Comparison of ENCODE assay signal across 11 cellular contexts in genomic region chr17:41814195-41814594, GRCh38. TPM values are rescaled to one million over a fixed set of nuclear protein-coding genes. Genes with fewer than 3 reads are reported as not detected.
A peak's percentile ranks its signal among the peaks of the same experiment; 100 is the strongest.
DNase-seq lines count a peak whose midpoint lies in the region; ATAC-seq and TF ChIP-seq lines count a peak whose summit lies in the region.
"Had no signal": no experiment of that assay in that cellular context is flagged by ENCODE, and none has a peak within 500 bp of the region (broad histone marks: within the 10 kb centered on the region; RNA-seq: fewer than 3 reads in every experiment).

No MANE protein-coding gene starts in this region.

- H3K4me2 ChIP-seq in HCT116 (ENCODE audit: low read length), result peak overlapping the region; percentile 99
- H3K4me2 ChIP-seq in skeletal muscle satellite cell (ENCODE audit: low read length), result peak overlapping the region; percentile 100

- H3K36me3 ChIP-seq in HCT116 (ENCODE audit: control insufficient read depth in 1 of 2, insufficient read depth in 2 of 2, low read length in 2 of 2) (no peaks in the 10 kb centered on the region; a peak in 1 of 4 replicates), skeletal muscle satellite cell (ENCODE audit: insufficient read depth, low read length) (peaks cover 18% of the 10 kb centered on the region), heart left ventricle (peaks cover 0 to 3% (median 0%) of the 10 kb centered on the region in 9 donors)

- H3K79me2 ChIP-seq in HCT116 (ENCODE audit: insufficient read depth, low read length), result peaks cover 30% of the 10 kb centered on the region; the same call in 1 of the 2 replicates

- ATAC-seq in HCT116, result no peak
- ATAC-seq in activated T-helper 17 cell treated with anti-CD3 and anti-CD28 coated beads, Interleukin-2, amount 50 U/mL, for 72 hours (replicated peaks), result no peak
- no peak for ATAC-seq in heart left ventricle
- ATAC-seq: heart right ventricle; stimulated activated naive CD8-positive, alpha-beta T cell treated with anti-CD3 and anti-CD28 coated beads, Interleukin-15, amount 100 ng/mL, for 72 hours had no signal

- POLR2A ChIA-PET in HCT116 (lab: Charles Lee), result no interaction called here

- H3K27ac ChIP-seq in HCT116 (ENCODE audit: low read depth, low read length) (peak overlapping the region; percentile 97), heart left ventricle (no peak overlapping the region)

- no peaks in the 10 kb centered on the region for H4K20me1 ChIP-seq in HCT116 (ENCODE audit: insufficient read depth)

- 13 to 43% (median 26%) methylated on average over 1 of the region's 1 CpG for WGBS in heart left ventricle, 4 donors

- H2AFZ ChIP-seq in HCT116 (ENCODE audit: low read depth, low read length, poor library complexity, severe bottlenecking), result no peak overlapping the region

- H3K4me1 ChIP-seq in HCT116 (ENCODE audit: control insufficient read depth in 1 of 2, insufficient read depth in 2 of 2, low read length in 2 of 2) (peaks cover 10 to 41% of the 10 kb centered on the region in 2 experiments; a peak in 3 of 4 replicates), skeletal muscle satellite cell (ENCODE audit: control insufficient read depth, insufficient read depth, low read length) (peaks cover 32% of the 10 kb centered on the region), heart left ventricle (peaks cover 0 to 36% (median 18%) of the 10 kb centered on the region in 12 donors)

- no peaks in the 10 kb centered on the region for H3K36me3 Mint-ChIP-seq in activated T-helper 17 cell treated with anti-CD3 and anti-CD28 coated beads, Interleukin-2, amount 50 U/mL, for 72 hours (ENCODE audit: low read depth)

- TF ChIP-seq POLR2A in HCT116 (IDR thresholded peaks at IDR 0.05; ENCODE audit: borderline replicate concordance, extremely low read depth, insufficient read depth, insufficient read length) (no peak), heart left ventricle (IDR thresholded peaks at IDR 0.05) (no peak)

- no peak for TF ChIP-seq RAD21 in HCT116 (IDR thresholded peaks at IDR 0.05; ENCODE audit: low read depth)

- H3K27me3 ChIP-seq in HCT116 (ENCODE audit: insufficient read depth, low read length), result no peaks in the 10 kb centered on the region
- H3K27me3 ChIP-seq in skeletal muscle satellite cell (ENCODE audit: control insufficient read depth, insufficient read depth, low read length), result no peaks in the 10 kb centered on the region
- peaks cover 0 to 9% (median 0%) of the 10 kb centered on the region in 9 donors for H3K27me3 ChIP-seq in heart left ventricle

- BruUV-seq in HCT116 (replicated peaks; lab: Mats Ljungman, UMichigan), result no TSS peak

- intact Hi-C loops in HCT116 (cut with micrococcal nuclease), result no loop called here
- intact Hi-C loops in heart left ventricle (cut with DNase I), result loop anchor here in 1 of 10 donors (10.0 kb wide), 1 partner anchor 71 kb away; no protein-coding TSS in a partner anchor

- H3K9me3 Mint-ChIP-seq in activated T-helper 17 cell treated with anti-CD3 and anti-CD28 coated beads, Interleukin-2, amount 50 U/mL, for 72 hours, result no peaks in the 10 kb centered on the region
- H3K9me3 Mint-ChIP-seq: stimulated activated naive CD8-positive, alpha-beta T cell treated with anti-CD3 and anti-CD28 coated beads, Interleukin-15, amount 100 ng/mL, for 72 hours had no signal

- H3K9me3 ChIP-seq in HCT116 (ENCODE audit: control insufficient read depth in 1 of 2, insufficient read depth in 1 of 2, low read depth in 1 of 2, low read length in 2 of 2) (no peaks in the 10 kb centered on the region), skeletal muscle satellite cell (replicated peaks; ENCODE audit: low read length) (no peaks in the 10 kb centered on the region), heart left ventricle (no peaks in the 10 kb centered on the region)
- H3K9me3 ChIP-seq: heart right ventricle had no signal

- RAD21 ChIA-PET in HCT116 (lab: Charles Lee; ENCODE audit: low non-redundant PET in 1 of 2, low total read pairs in 2 of 2, uncharacterized antibody in 2 of 2, unreplicated experiment in 2 of 2), result no interaction called here

- peak overlapping the region; percentile 28 for H3K27ac Mint-ChIP-seq in activated T-helper 17 cell treated with anti-CD3 and anti-CD28 coated beads, Interleukin-2, amount 50 U/mL, for 72 hours
- H3K27ac Mint-ChIP-seq: stimulated activated naive CD8-positive, alpha-beta T cell treated with anti-CD3 and anti-CD28 coated beads, Interleukin-15, amount 100 ng/mL, for 72 hours had no signal

- TF ChIP-seq CTCF in HCT116 (IDR thresholded peaks at IDR 0.05 in 2 of 3, conservative IDR thresholded peaks at IDR 0.05 in 1 of 3; ENCODE audit: borderline replicate concordance in 1 of 3, insufficient read depth in 1 of 3, low read depth in 2 of 3, low read length in 2 of 3) (no peak), heart left ventricle (IDR thresholded peaks at IDR 0.05) (no peak)

- H3K4me1 Mint-ChIP-seq in activated T-helper 17 cell treated with anti-CD3 and anti-CD28 coated beads, Interleukin-2, amount 50 U/mL, for 72 hours, result peaks cover 6% of the 10 kb centered on the region

- CTCF ChIA-PET in HCT116 (lab: Charles Lee), result interaction anchor here (1.2 kb wide), 1 partner anchor 76 kb away, joined by 3 read pairs; no protein-coding TSS in a partner anchor

- peak overlapping the region; percentile 71; the same call in 1 of the 2 replicates for H3K9ac ChIP-seq in HCT116 (ENCODE audit: low read length)
- H3K9ac ChIP-seq in skeletal muscle satellite cell (ENCODE audit: low read depth, low read length), result peak overlapping the region; percentile 85

- no peak overlapping the region for H3K4me3 Mint-ChIP-seq in activated T-helper 17 cell treated with anti-CD3 and anti-CD28 coated beads, Interleukin-2, amount 50 U/mL, for 72 hours

- peaks cover 3% of the 10 kb centered on the region for H3K27me3 Mint-ChIP-seq in activated T-helper 17 cell treated with anti-CD3 and anti-CD28 coated beads, Interleukin-2, amount 50 U/mL, for 72 hours

- H3K9me2 ChIP-seq in HCT116 (ENCODE audit: insufficient read depth), result no peaks in the 10 kb centered on the region

- H3K4me3 ChIP-seq in HCT116 (replicated peaks in 1 of 2; ENCODE audit: low read depth in 1 of 2, low read length in 2 of 2), result peak overlapping the region in 1 of 2 experiments; percentile 72; a peak in 3 of 4 replicates
- peak overlapping the region; percentile 97 for H3K4me3 ChIP-seq in skeletal muscle satellite cell (ENCODE audit: low read length)
- H3K4me3 ChIP-seq in heart left ventricle, result peak overlapping the region in 2 of 12 donors; percentile 66 to 79

- DNase-seq in HCT116 (ENCODE audit: low read depth, low spot score) (no peak), glomerular visceral epithelial cell (ENCODE audit: extremely low spot score) (peak; percentile 89), LoVo (ENCODE audit: low spot score) (no peak), heart left ventricle (no peak)
- no peak for DNase-seq in activated CD4-positive, alpha-beta T cell treated with anti-CD3 and anti-CD28 coated beads for 1 hour
- DNase-seq: activated CD8-positive, alpha-beta memory T cell treated with anti-CD3 and anti-CD28 coated beads, Interleukin-2, amount 50 U/mL, for 4 hours; heart right ventricle; stimulated activated naive CD8-positive, alpha-beta T cell treated with anti-CD3 and anti-CD28 coated beads, Interleukin-15, amount 100 ng/mL, for 72 hours had no signal

TF ChIP-seq in HCT116, 20 proteins besides CTCF, POLR2A, EP300 and RAD21 (continues in another document):
- TF ChIP-seq EGR1 (IDR thresholded peaks at IDR 0.05; ENCODE audit: low read depth), result no peak
- no peak for TF ChIP-seq EZH2 (IDR thresholded peaks at IDR 0.05)
- TF ChIP-seq SIN3A (IDR thresholded peaks at IDR 0.05; ENCODE audit: low read depth), result no peak

RNA-seq across cellular contexts. Expression of gene FKBP10, which starts 1.4 kb away (rescaled TPM):
- total RNA-seq in HCT116 (2021; ENCODE audit: unreplicated experiment), result 78.5 TPM
- 70.0 and 93.6 TPM in 2 replicates for polyA plus RNA-seq in HCT116 (2012)
- under 1 TPM; 0.09 to 0.37 TPM for total RNA-seq in activated T-helper 17 cell treated with anti-CD3 and anti-CD28 coated beads, Interleukin-2, amount 50 U/mL, for 72 hours
- 290 and 339 TPM in 2 replicates for total RNA-seq in skeletal muscle satellite cell (2012; rRNA removed)
- 10 to 100 TPM in 5 of 9 donors, 1 to 10 TPM in 4; 6.5 to 40.4 (median 12.5) TPM for total RNA-seq in heart left ventricle
- polyA plus RNA-seq in heart left ventricle, result 10 to 100 TPM; 11.4 to 25.2 TPM

RNA-seq across cellular contexts. Expression of gene P3H4, which starts 2.4 kb away (rescaled TPM):
- 23.4 TPM for total RNA-seq in HCT116 (2021; ENCODE audit: unreplicated experiment)
- 17.4 and 22.0 TPM in 2 replicates for polyA plus RNA-seq in HCT116 (2012)
- total RNA-seq in activated T-helper 17 cell treated with anti-CD3 and anti-CD28 coated beads, Interleukin-2, amount 50 U/mL, for 72 hours, result under 1 TPM; 0.64 to 0.89 TPM
- 33.0 and 47.6 TPM in 2 replicates for total RNA-seq in skeletal muscle satellite cell (2012; rRNA removed)
- 10 to 100 TPM in 1 of 9 donors, 1 to 10 TPM in 8; 2.2 to 10.1 (median 5.3) TPM for total RNA-seq in heart left ventricle
- polyA plus RNA-seq in heart left ventricle, result 1 to 10 TPM; 4.2 to 9.4 TPM

RNA-seq across cellular contexts. Expression of gene NT5C3B, which starts 21.8 kb away (rescaled TPM):
- total RNA-seq in HCT116 (2021; ENCODE audit: unreplicated experiment), result 110 TPM
- 83.7 and 114 TPM in 2 replicates for polyA plus RNA-seq in HCT116 (2012)
- 10 to 100 TPM; 51.2 to 70.3 TPM for total RNA-seq in activated T-helper 17 cell treated with anti-CD3 and anti-CD28 coated beads, Interleukin-2, amount 50 U/mL, for 72 hours
- total RNA-seq in skeletal muscle satellite cell (2012; rRNA removed), result 50.2 and 57.3 TPM in 2 replicates
- 10 to 100 TPM; 16.0 to 26.7 (median 24.1) TPM for total RNA-seq in heart left ventricle
- 10 to 100 TPM; 30.0 to 50.9 TPM for polyA plus RNA-seq in heart left ventricle

RNA-seq across cellular contexts. Expression of gene KLHL10, which starts 23.4 kb away (rescaled TPM):
- total RNA-seq in HCT116 (2021; ENCODE audit: unreplicated experiment) (not detected), heart left ventricle (under 1 TPM in 1 of 9 donors, not detected in 8; 0.10 TPM)
- polyA plus RNA-seq in HCT116 (2012), result 0.04 and 0.06 TPM in 2 replicates
- total RNA-seq in activated T-helper 17 cell treated with anti-CD3 and anti-CD28 coated beads, Interleukin-2, amount 50 U/mL, for 72 hours, result under 1 TPM in 1 of 2 donors, not detected in 1; 0.16 TPM
- total RNA-seq in skeletal muscle satellite cell (2012; rRNA removed), result under 0.01 and 0.22 TPM in 2 replicates
- under 1 TPM in 1 of 2 donors, not detected in 1; 0.08 TPM for polyA plus RNA-seq in heart left ventricle
- total RNA-seq: cardiac septum had no signal

RNA-seq across cellular contexts. Expression of gene JUP, which starts 27.7 kb away (rescaled TPM):
- total RNA-seq in HCT116 (2021; ENCODE audit: unreplicated experiment), result 224 TPM
- polyA plus RNA-seq in HCT116 (2012), result 322 and 372 TPM in 2 replicates
- under 1 TPM; 0.32 to 0.45 TPM for total RNA-seq in activated T-helper 17 cell treated with anti-CD3 and anti-CD28 coated beads, Interleukin-2, amount 50 U/mL, for 72 hours
- total RNA-seq in skeletal muscle satellite cell (2012; rRNA removed), result 2.3 and 8.1 TPM in 2 replicates
- 100 to 1,000 TPM; 143 to 503 (median 166) TPM for total RNA-seq in heart left ventricle
- 100 to 1,000 TPM in 1 of 2 donors, 10 to 100 TPM in 1; 94.6 to 148 TPM for polyA plus RNA-seq in heart left ventricle

Comparison
In these comparisons a context has a peak if more than half of its experiments do, and no peak if none do; other contexts are left out.
1. RNA of gene FKBP10, which starts 1.4 kb away (total RNA-seq): 78.5 TPM in HCT116 (single experiment) and 6.5 to 40.4 TPM in heart left ventricle; 0.09 to 0.37 TPM in activated T-helper 17 cell treated with anti-CD3 and anti-CD28 coated beads, Interleukin-2, amount 50 U/mL, for 72 hours; every median in the first group is over 4 times any median in the second.